ENCODE assay signal across 14 cellular contexts in genomic region chr1:54347955-54348699, GRCh38. TPM values are rescaled to one million over a fixed set of nuclear protein-coding genes. Genes with fewer than 3 reads are reported as not detected.
DNase-seq lines count a peak whose midpoint lies in the region; ATAC-seq and TF ChIP-seq lines count a peak whose summit lies in the region.
"Had no signal": no experiment of that assay in that cellular context is flagged by ENCODE, and none has a peak within 500 bp of the region (broad histone marks: within the 10 kb centered on the region; RNA-seq: fewer than 3 reads in every experiment).

No MANE protein-coding gene starts in this region.

- H3K4me1 Mint-ChIP-seq in activated CD4-positive, alpha-beta T cell treated with anti-CD3 and anti-CD28 coated beads, Interleukin-2, amount 10 ng/mL, durations not matched to agents 24 days and 14 days: peaks cover 28% of the 10 kb centered on the region
- peaks cover 37% of the 10 kb centered on the region for H3K4me1 Mint-ChIP-seq in activated T-cell treated with anti-CD3 and anti-CD28 coated beads, Interleukin-2, amount 50 U/mL, for 4 hours (ENCODE audit: low read depth)

- TF ChIP-seq POLR2A in prostate gland (IDR thresholded peaks at IDR 0.05): no peak

- H3K36me3 ChIP-seq in prostate gland: no peaks in the 10 kb centered on the region
- H3K36me3 ChIP-seq: heart right ventricle had no signal

- H3K27ac Mint-ChIP-seq in activated CD4-positive, alpha-beta T cell treated with anti-CD3 and anti-CD28 coated beads, Interleukin-2, amount 10 ng/mL, durations not matched to agents 24 days and 14 days: peak overlapping the region; percentile 19
- H3K27ac Mint-ChIP-seq: T-helper 1 cell treated with Interleukin-12 subunit alpha and Interleukin-12 subunit beta and Interleukin-4 antibody, amounts not matched to agents 30 μg/mL and 1 μg/mL, for 36 hours had no signal

- H3K9me3 Mint-ChIP-seq in activated CD4-positive, alpha-beta T cell treated with anti-CD3 and anti-CD28 coated beads, Interleukin-2, amount 10 ng/mL, durations not matched to agents 24 days and 14 days: no peaks in the 10 kb centered on the region
- H3K9me3 Mint-ChIP-seq in activated T-cell treated with anti-CD3 and anti-CD28 coated beads, Interleukin-2, amount 50 U/mL, for 4 hours: no peaks in the 10 kb centered on the region
- H3K9me3 Mint-ChIP-seq: T-helper 1 cell treated with Interleukin-12 subunit alpha and Interleukin-12 subunit beta and Interleukin-4 antibody, amounts not matched to agents 30 μg/mL and 1 μg/mL, for 36 hours had no signal

- no peaks in the 10 kb centered on the region for H3K27me3 ChIP-seq in prostate gland (replicated peaks; ENCODE audit: insufficient read depth)
- H3K27me3 ChIP-seq: heart right ventricle, testis had no signal

- H3K36me3 Mint-ChIP-seq in activated CD4-positive, alpha-beta T cell treated with anti-CD3 and anti-CD28 coated beads, Interleukin-2, amount 10 ng/mL, durations not matched to agents 24 days and 14 days (ENCODE audit: low read depth): peaks cover 20% of the 10 kb centered on the region
- peaks cover 11% of the 10 kb centered on the region for H3K36me3 Mint-ChIP-seq in activated T-cell treated with anti-CD3 and anti-CD28 coated beads, Interleukin-2, amount 50 U/mL, for 4 hours (ENCODE audit: insufficient read depth)

- no peak for TF ChIP-seq CTCF in prostate gland (IDR thresholded peaks at IDR 0.05)

- H3K9me3 ChIP-seq in prostate gland: no peaks in the 10 kb centered on the region
- H3K9me3 ChIP-seq: heart right ventricle, testis had no signal

- WGBS in prostate gland: 61% methylated on average over 13 of the region's 14 CpGs

- H3K27ac ChIP-seq in prostate gland: peak overlapping the region; percentile 25 to 33
- H3K27ac ChIP-seq: heart right ventricle, testis had no signal

- no peak for DNase-seq in activated CD4-positive, alpha-beta T cell treated with anti-CD3 and anti-CD28 coated beads, Interleukin-2, amount 10 ng/mL, durations not matched to agents 24 days and 14 days
- DNase-seq in activated CD4-positive, alpha-beta T cell treated with anti-CD3 and anti-CD28 coated beads for 4 hours: no peak
- DNase-seq in NCI-H2196 treated with DMSO at 0.1 percent for 48 hours (lab: John Stamatoyannopoulos, UW; ENCODE audit: unreplicated experiment) (peak; percentile 61), prostate gland (ENCODE audit: low spot score) (peak; percentile 63), CD1c-positive myeloid dendritic cell (ENCODE audit: extremely low spot score) (no peak), NAMALWA (ENCODE audit: low spot score) (no peak)
- DNase-seq in activated T-cell treated with anti-CD3 and anti-CD28 coated beads, Interleukin-2, amount 50 U/mL, for 4 hours: no peak
- DNase-seq: aorta, heart right ventricle, mesendoderm, MM.1S, testis had no signal

- peaks cover 16% of the 10 kb centered on the region for H3K4me1 ChIP-seq in prostate gland (replicated peaks)

- no peak overlapping the region for H3K4me3 ChIP-seq in prostate gland
- H3K4me3 ChIP-seq: heart right ventricle, testis had no signal

- ATAC-seq in esophagus mucosa: peak; percentile 60
- ATAC-seq in activated T-cell treated with anti-CD3 and anti-CD28 coated beads, Interleukin-2, amount 50 U/mL, for 4 hours: no peak

- H3K27me3 Mint-ChIP-seq in activated CD4-positive, alpha-beta T cell treated with anti-CD3 and anti-CD28 coated beads, Interleukin-2, amount 10 ng/mL, durations not matched to agents 24 days and 14 days: no peaks in the 10 kb centered on the region
- H3K27me3 Mint-ChIP-seq in activated T-cell treated with anti-CD3 and anti-CD28 coated beads, Interleukin-2, amount 50 U/mL, for 4 hours (ENCODE audit: low read depth): no peaks in the 10 kb centered on the region

- no peak overlapping the region for H3K4me3 Mint-ChIP-seq in activated CD4-positive, alpha-beta T cell treated with anti-CD3 and anti-CD28 coated beads, Interleukin-2, amount 10 ng/mL, durations not matched to agents 24 days and 14 days
- H3K4me3 Mint-ChIP-seq in activated T-cell treated with anti-CD3 and anti-CD28 coated beads, Interleukin-2, amount 50 U/mL, for 4 hours: no peak overlapping the region
- H3K4me3 Mint-ChIP-seq: T-helper 1 cell treated with Interleukin-12 subunit alpha and Interleukin-12 subunit beta and Interleukin-4 antibody, amounts not matched to agents 30 μg/mL and 1 μg/mL, for 36 hours had no signal

- intact Hi-C loops in activated CD4-positive, alpha-beta T cell treated with anti-CD3 and anti-CD28 coated beads, Interleukin-2, amount 10 ng/mL, durations not matched to agents 24 days and 14 days (cut with micrococcal nuclease): no loop called here
- intact Hi-C loops in prostate gland (cut with DNase I): no loop called here

RNA-seq across cellular contexts. Expression of gene SSBP3, which starts 58.1 kb away (rescaled TPM):
- total RNA-seq in activated CD4-positive, alpha-beta T cell treated with anti-CD3 and anti-CD28 coated beads, Interleukin-2, amount 10 ng/mL, durations not matched to agents 24 days and 14 days: 84.1 and 87.9 TPM in 2 replicates
- 39.3 TPM for total RNA-seq in esophagus mucosa
- total RNA-seq in prostate gland: 10 to 100 TPM; 45.0 to 94.4 TPM
- 10 to 100 TPM; 36.2 to 39.1 (median 37.5) TPM for total RNA-seq in activated T-cell treated with anti-CD3 and anti-CD28 coated beads, Interleukin-2, amount 50 U/mL, for 4 hours

Comparison
In these comparisons a context has a peak if more than half of its experiments do, and no peak if none do; other contexts are left out.
1. DNase-seq: peak in NCI-H2196 treated with DMSO at 0.1 percent for 48 hours (single experiment) and prostate gland (single experiment); none in activated CD4-positive, alpha-beta T cell treated with anti-CD3 and anti-CD28 coated beads, Interleukin-2, amount 10 ng/mL, durations not matched to agents 24 days and 14 days (single experiment), activated CD4-positive, alpha-beta T cell treated with anti-CD3 and anti-CD28 coated beads for 4 hours (0 of 2), activated T-cell treated with anti-CD3 and anti-CD28 coated beads, Interleukin-2, amount 50 U/mL, for 4 hours (single experiment), CD1c-positive myeloid dendritic cell (single experiment) and NAMALWA (single experiment).